In the genomic region with DNA sequence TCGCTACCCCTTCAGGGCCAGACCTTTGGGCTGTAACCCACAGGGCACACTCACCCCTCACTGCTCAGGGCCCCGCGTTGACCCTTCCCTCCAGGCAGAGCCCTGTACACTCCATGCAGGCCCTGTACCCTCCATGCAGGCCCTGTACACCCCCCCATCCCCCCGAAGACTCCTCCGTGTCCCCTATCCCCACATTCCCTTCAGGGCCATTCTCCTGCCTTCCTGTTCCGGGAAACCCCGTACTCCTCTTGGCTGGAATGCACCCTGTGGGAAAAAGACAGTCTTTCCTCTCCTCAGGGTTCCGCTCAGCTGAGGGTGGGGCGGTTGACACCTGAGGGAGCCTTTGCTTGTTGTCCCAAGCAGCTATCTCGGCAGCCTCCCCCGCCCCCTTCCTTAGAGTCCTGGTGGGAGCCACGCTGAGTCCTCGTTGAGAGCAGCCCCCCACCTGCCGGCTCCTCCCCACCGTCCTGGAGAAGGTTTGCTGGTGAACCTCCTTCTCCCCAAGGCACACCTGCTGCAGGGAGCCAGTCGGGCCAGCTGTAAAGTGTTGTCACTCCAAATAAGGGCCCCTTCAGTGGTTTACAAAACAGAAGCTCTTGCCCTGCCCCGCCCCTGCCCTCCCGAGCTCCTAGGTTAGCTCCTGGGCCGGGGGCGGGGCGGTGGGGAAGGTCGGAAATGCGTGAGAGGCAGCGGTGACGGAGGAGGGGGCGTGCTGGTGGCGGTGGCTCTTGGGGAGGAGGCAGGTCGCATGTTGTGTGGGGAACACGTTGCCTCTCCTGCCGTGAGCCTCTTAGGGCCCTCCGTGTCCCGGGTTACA, we compare ENCODE assay signal across 1 cellular context.
TF ChIP-seq lines count a peak whose summit lies in the region.

No MANE protein-coding gene starts in this region.

TF ChIP-seq in HepG2, 621 proteins besides CTCF, POLR2A, EP300 and RAD21 (continued from another document and continues in another):
- TF ChIP-seq, protein P1, sequence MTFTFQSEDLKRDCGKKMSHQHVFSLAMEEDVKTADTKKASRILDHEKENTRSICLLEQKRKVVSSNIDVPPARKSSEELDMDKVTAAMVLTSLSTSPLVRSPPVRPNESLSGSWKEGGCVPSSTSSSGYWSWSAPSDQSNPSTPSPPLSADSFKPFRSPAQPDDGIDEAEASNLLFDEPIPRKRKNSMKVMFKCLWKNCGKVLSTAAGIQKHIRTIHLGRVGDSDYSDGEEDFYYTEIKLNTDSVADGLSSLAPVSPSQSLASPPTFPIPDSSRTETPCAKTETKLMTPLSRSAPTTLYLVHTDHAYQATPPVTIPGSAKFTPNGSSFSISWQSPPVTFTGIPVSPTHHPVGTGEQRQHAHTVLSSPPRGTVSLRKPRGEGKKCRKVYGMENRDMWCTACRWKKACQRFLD (CRISPR knock-in tag; IDR thresholded peaks at IDR 0.05; ENCODE audit: borderline replicate concordance), result no peak
- TF ChIP-seq NPAS2 (CRISPR knock-in tag; IDR thresholded peaks at IDR 0.05; ENCODE audit: borderline replicate concordance) (no peak), NRL (CRISPR knock-in tag; IDR thresholded peaks at IDR 0.05; ENCODE audit: borderline replicate concordance) (no peak; the same call in 1 of the 2 replicates), ZNF33B (CRISPR knock-in tag; IDR thresholded peaks at IDR 0.05) (no peak), KAT8 (CRISPR knock-in tag; IDR thresholded peaks at IDR 0.05) (0 out of 2 replicates have a peak, but pooled peaks have one; percentile 2), ZBTB42 (CRISPR knock-in tag; IDR thresholded peaks at IDR 0.05) (no peak), ZNF589 (CRISPR knock-in tag; conservative IDR thresholded peaks at IDR 0.05) (no peak), KMT2A (CRISPR knock-in tag; IDR thresholded peaks at IDR 0.05) (peak; percentile 7; the same call in 1 of the 2 replicates), SOX13 (IDR thresholded peaks at IDR 0.05) (no peak), SOX13 (CRISPR knock-in tag; conservative IDR thresholded peaks at IDR 0.05 in 1 of 2, IDR thresholded peaks at IDR 0.05 in 1 of 2) (no peak), ATAD3A (CRISPR knock-in tag; IDR thresholded peaks at IDR 0.05) (no peak), NFE2L1 (CRISPR knock-in tag; IDR thresholded peaks at IDR 0.05; ENCODE audit: borderline replicate concordance) (no peak), ESRRA (CRISPR knock-in tag; IDR thresholded peaks at IDR 0.05; ENCODE audit: low read depth) (no peak), ZNF235 (CRISPR knock-in tag; IDR thresholded peaks at IDR 0.05; ENCODE audit: borderline replicate concordance) (no peak), DNMT1 (CRISPR knock-in tag; IDR thresholded peaks at IDR 0.05) (no peak), ATM (IDR thresholded peaks at IDR 0.05; ENCODE audit: borderline replicate concordance) (no peak), ZNF337 (CRISPR knock-in tag; IDR thresholded peaks at IDR 0.05; ENCODE audit: borderline replicate concordance, low read depth) (no peak), KMT2B (CRISPR knock-in tag; IDR thresholded peaks at IDR 0.05) (no peak), ZNF484 (CRISPR knock-in tag; IDR thresholded peaks at IDR 0.05; ENCODE audit: borderline replicate concordance, low read depth) (no peak), HNRNPUL1 (IDR thresholded peaks at IDR 0.05; ENCODE audit: low read depth, low read length) (no peak), NFE2 (CRISPR knock-in tag; IDR thresholded peaks at IDR 0.05) (no peak), KAT7 (CRISPR knock-in tag; IDR thresholded peaks at IDR 0.05; ENCODE audit: borderline replicate concordance) (no peak), ZFX (CRISPR knock-in tag; IDR thresholded peaks at IDR 0.05; ENCODE audit: low read depth) (no peak; the same call in none of the 2 replicates), ZNF75D (CRISPR knock-in tag; IDR thresholded peaks at IDR 0.05; ENCODE audit: borderline replicate concordance) (no peak), EED (CRISPR knock-in tag; IDR thresholded peaks at IDR 0.05) (no peak), GABPB1 (CRISPR knock-in tag; IDR thresholded peaks at IDR 0.05) (peak; percentile 54; the same call in 1 of the 2 replicates), MEF2D (CRISPR knock-in tag; IDR thresholded peaks at IDR 0.05) (0 out of 2 replicates have a peak, but pooled peaks have one; percentile 30), MLLT10 (CRISPR knock-in tag; IDR thresholded peaks at IDR 0.05) (no peak), ZNF891 (CRISPR knock-in tag; IDR thresholded peaks at IDR 0.05) (0 out of 2 replicates have a peak, but pooled peaks have one; percentile 33), NFE2L2 (IDR thresholded peaks at IDR 0.05; ENCODE audit: low read length) (no peak)
- TF ChIP-seq, protein P2, sequence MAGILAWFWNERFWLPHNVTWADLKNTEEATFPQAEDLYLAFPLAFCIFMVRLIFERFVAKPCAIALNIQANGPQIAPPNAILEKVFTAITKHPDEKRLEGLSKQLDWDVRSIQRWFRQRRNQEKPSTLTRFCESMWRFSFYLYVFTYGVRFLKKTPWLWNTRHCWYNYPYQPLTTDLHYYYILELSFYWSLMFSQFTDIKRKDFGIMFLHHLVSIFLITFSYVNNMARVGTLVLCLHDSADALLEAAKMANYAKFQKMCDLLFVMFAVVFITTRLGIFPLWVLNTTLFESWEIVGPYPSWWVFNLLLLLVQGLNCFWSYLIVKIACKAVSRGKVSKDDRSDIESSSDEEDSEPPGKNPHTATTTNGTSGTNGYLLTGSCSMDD (CRISPR knock-in tag; IDR thresholded peaks at IDR 0.05), result no peak
- TF ChIP-seq, protein P3, sequence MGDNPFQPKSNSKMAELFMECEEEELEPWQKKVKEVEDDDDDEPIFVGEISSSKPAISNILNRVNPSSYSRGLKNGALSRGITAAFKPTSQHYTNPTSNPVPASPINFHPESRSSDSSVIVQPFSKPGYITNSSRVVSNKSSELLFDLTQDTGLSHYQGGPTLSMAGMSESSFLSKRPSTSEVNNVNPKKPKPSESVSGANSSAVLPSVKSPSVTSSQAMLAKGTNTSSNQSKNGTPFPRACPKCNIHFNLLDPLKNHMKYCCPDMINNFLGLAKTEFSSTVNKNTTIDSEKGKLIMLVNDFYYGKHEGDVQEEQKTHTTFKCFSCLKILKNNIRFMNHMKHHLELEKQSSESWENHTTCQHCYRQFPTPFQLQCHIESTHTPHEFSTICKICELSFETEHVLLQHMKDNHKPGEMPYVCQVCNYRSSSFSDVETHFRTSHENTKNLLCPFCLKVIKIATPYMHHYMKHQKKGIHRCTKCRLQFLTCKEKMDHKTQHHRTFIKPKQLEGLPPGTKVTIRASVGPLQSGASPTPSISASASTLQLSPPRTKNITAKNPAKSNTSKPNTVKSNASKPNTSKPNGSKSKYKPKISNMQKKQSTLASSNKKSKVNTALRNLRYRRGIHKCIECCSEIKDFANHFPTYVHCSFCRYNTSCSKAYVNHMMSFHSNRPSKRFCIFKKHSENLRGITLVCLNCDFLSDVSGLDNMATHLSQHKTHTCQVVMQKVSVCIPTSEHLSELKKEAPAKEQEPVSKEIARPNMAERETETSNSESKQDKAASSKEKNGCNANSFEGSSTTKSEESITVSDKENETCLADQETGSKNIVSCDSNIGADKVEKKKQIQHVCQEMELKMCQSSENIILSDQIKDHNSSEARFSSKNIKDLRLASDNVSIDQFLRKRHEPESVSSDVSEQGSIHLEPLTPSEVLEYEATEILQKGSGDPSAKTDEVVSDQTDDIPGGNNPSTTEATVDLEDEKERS (CRISPR knock-in tag; IDR thresholded peaks at IDR 0.05), result no peak
- TF ChIP-seq, protein P4, sequence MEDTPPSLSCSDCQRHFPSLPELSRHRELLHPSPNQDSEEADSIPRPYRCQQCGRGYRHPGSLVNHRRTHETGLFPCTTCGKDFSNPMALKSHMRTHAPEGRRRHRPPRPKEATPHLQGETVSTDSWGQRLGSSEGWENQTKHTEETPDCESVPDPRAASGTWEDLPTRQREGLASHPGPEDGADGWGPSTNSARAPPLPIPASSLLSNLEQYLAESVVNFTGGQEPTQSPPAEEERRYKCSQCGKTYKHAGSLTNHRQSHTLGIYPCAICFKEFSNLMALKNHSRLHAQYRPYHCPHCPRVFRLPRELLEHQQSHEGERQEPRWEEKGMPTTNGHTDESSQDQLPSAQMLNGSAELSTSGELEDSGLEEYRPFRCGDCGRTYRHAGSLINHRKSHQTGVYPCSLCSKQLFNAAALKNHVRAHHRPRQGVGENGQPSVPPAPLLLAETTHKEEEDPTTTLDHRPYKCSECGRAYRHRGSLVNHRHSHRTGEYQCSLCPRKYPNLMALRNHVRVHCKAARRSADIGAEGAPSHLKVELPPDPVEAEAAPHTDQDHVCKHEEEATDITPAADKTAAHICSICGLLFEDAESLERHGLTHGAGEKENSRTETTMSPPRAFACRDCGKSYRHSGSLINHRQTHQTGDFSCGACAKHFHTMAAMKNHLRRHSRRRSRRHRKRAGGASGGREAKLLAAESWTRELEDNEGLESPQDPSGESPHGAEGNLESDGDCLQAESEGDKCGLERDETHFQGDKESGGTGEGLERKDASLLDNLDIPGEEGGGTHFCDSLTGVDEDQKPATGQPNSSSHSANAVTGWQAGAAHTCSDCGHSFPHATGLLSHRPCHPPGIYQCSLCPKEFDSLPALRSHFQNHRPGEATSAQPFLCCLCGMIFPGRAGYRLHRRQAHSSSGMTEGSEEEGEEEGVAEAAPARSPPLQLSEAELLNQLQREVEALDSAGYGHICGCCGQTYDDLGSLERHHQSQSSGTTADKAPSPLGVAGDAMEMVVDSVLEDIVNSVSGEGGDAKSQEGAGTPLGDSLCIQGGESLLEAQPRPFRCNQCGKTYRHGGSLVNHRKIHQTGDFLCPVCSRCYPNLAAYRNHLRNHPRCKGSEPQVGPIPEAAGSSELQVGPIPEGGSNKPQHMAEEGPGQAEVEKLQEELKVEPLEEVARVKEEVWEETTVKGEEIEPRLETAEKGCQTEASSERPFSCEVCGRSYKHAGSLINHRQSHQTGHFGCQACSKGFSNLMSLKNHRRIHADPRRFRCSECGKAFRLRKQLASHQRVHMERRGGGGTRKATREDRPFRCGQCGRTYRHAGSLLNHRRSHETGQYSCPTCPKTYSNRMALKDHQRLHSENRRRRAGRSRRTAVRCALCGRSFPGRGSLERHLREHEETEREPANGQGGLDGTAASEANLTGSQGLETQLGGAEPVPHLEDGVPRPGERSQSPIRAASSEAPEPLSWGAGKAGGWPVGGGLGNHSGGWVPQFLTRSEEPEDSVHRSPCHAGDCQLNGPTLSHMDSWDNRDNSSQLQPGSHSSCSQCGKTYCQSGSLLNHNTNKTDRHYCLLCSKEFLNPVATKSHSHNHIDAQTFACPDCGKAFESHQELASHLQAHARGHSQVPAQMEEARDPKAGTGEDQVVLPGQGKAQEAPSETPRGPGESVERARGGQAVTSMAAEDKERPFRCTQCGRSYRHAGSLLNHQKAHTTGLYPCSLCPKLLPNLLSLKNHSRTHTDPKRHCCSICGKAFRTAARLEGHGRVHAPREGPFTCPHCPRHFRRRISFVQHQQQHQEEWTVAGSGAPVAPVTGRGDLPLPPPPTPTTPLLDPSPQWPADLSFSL (CRISPR knock-in tag; IDR thresholded peaks at IDR 0.05), result no peak
- TF ChIP-seq, protein P5, sequence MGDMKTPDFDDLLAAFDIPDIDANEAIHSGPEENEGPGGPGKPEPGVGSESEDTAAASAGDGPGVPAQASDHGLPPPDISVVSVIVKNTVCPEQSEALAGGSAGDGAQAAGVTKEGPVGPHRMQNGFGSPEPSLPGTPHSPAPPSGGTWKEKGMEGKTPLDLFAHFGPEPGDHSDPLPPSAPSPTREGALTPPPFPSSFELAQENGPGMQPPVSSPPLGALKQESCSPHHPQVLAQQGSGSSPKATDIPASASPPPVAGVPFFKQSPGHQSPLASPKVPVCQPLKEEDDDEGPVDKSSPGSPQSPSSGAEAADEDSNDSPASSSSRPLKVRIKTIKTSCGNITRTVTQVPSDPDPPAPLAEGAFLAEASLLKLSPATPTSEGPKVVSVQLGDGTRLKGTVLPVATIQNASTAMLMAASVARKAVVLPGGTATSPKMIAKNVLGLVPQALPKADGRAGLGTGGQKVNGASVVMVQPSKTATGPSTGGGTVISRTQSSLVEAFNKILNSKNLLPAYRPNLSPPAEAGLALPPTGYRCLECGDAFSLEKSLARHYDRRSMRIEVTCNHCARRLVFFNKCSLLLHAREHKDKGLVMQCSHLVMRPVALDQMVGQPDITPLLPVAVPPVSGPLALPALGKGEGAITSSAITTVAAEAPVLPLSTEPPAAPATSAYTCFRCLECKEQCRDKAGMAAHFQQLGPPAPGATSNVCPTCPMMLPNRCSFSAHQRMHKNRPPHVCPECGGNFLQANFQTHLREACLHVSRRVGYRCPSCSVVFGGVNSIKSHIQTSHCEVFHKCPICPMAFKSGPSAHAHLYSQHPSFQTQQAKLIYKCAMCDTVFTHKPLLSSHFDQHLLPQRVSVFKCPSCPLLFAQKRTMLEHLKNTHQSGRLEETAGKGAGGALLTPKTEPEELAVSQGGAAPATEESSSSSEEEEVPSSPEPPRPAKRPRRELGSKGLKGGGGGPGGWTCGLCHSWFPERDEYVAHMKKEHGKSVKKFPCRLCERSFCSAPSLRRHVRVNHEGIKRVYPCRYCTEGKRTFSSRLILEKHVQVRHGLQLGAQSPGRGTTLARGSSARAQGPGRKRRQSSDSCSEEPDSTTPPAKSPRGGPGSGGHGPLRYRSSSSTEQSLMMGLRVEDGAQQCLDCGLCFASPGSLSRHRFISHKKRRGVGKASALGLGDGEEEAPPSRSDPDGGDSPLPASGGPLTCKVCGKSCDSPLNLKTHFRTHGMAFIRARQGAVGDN (CRISPR knock-in tag; IDR thresholded peaks at IDR 0.05), result peak; percentile 39; the same call in 1 of the 2 replicates
- TF ChIP-seq, protein P6, sequence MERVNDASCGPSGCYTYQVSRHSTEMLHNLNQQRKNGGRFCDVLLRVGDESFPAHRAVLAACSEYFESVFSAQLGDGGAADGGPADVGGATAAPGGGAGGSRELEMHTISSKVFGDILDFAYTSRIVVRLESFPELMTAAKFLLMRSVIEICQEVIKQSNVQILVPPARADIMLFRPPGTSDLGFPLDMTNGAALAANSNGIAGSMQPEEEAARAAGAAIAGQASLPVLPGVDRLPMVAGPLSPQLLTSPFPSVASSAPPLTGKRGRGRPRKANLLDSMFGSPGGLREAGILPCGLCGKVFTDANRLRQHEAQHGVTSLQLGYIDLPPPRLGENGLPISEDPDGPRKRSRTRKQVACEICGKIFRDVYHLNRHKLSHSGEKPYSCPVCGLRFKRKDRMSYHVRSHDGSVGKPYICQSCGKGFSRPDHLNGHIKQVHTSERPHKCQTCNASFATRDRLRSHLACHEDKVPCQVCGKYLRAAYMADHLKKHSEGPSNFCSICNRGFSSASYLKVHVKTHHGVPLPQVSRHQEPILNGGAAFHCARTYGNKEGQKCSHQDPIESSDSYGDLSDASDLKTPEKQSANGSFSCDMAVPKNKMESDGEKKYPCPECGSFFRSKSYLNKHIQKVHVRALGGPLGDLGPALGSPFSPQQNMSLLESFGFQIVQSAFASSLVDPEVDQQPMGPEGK (CRISPR knock-in tag; IDR thresholded peaks at IDR 0.05), result peak; percentile 62; the same call in 1 of the 2 replicates
- TF ChIP-seq, protein P7, sequence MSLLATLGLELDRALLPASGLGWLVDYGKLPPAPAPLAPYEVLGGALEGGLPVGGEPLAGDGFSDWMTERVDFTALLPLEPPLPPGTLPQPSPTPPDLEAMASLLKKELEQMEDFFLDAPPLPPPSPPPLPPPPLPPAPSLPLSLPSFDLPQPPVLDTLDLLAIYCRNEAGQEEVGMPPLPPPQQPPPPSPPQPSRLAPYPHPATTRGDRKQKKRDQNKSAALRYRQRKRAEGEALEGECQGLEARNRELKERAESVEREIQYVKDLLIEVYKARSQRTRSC (CRISPR knock-in tag; IDR thresholded peaks at IDR 0.05; ENCODE audit: low read depth), result no peak
- TF ChIP-seq, protein P8, sequence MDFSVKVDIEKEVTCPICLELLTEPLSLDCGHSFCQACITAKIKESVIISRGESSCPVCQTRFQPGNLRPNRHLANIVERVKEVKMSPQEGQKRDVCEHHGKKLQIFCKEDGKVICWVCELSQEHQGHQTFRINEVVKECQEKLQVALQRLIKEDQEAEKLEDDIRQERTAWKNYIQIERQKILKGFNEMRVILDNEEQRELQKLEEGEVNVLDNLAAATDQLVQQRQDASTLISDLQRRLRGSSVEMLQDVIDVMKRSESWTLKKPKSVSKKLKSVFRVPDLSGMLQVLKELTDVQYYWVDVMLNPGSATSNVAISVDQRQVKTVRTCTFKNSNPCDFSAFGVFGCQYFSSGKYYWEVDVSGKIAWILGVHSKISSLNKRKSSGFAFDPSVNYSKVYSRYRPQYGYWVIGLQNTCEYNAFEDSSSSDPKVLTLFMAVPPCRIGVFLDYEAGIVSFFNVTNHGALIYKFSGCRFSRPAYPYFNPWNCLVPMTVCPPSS (IDR thresholded peaks at IDR 0.05), result no peak
